In the genomic region with DNA sequence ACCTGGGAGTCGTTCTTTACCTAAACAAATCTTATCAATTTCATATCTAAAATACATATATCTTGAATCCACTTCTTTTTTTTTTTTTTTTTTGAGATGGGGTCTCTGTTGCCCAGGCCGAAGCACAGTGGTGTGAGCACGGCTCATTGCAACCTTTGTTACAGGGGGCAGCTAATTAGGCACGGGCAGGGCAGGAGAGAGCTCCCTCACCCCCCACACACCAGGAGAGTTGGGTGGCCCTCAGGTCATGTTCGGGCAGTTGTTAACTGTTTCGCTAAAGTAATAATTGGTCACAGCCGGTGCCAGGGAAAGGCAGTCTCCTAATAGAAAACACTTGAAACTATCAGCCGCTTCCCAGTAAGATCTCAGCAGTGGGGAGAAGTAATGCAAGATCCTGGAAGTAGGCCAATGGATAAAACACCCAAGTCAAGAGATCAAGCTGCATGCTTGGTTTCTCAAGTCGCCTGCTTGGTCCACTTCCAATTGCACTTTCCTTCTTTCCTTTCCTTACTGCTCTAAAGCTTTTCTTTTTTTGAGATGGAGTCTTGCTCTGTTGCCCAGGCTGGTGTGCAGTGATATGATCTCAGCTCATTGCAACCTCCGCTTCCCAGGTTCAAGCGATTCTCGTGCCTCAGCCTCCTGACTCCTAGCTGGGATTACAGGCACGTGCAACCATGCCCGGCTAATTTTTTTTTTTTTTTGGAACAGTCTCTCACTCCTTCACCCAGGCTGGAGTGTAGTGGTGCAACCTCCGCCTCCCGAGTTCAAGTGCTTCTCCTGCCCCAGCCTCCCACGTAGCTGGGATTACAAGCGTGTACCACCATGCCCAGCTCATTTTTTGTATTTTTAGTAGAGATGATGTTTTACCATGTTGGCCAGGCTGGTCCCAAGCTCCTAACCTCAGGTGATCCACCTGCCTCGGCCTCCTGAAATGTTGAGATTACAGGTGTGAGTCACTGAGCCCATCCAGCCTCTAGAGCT, we compare ENCODE assay signal across 1 cellular context.
TF ChIP-seq lines count a peak whose summit lies in the region.

No MANE protein-coding gene starts in this region.

TF ChIP-seq in WTC11, 78 proteins besides CTCF, POLR2A, EP300 and RAD21 (continued from another document):
- TF ChIP-seq, protein P1, sequence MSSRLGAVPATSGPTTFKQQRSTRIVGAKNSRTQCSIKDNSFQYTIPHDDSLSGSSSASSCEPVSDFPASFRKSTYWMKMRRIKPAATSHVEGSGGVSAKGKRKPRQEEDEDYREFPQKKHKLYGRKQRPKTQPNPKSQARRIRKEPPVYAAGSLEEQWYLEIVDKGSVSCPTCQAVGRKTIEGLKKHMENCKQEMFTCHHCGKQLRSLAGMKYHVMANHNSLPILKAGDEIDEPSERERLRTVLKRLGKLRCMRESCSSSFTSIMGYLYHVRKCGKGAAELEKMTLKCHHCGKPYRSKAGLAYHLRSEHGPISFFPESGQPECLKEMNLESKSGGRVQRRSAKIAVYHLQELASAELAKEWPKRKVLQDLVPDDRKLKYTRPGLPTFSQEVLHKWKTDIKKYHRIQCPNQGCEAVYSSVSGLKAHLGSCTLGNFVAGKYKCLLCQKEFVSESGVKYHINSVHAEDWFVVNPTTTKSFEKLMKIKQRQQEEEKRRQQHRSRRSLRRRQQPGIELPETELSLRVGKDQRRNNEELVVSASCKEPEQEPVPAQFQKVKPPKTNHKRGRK (CRISPR knock-in tag; IDR thresholded peaks at IDR 0.05; ENCODE audit: borderline replicate concordance), result no peak
- no peak for TF ChIP-seq NR1H2 (CRISPR knock-in tag; IDR thresholded peaks at IDR 0.05)
- no peak for TF ChIP-seq JUN (CRISPR knock-in tag; IDR thresholded peaks at IDR 0.05)
- TF ChIP-seq, protein P2, sequence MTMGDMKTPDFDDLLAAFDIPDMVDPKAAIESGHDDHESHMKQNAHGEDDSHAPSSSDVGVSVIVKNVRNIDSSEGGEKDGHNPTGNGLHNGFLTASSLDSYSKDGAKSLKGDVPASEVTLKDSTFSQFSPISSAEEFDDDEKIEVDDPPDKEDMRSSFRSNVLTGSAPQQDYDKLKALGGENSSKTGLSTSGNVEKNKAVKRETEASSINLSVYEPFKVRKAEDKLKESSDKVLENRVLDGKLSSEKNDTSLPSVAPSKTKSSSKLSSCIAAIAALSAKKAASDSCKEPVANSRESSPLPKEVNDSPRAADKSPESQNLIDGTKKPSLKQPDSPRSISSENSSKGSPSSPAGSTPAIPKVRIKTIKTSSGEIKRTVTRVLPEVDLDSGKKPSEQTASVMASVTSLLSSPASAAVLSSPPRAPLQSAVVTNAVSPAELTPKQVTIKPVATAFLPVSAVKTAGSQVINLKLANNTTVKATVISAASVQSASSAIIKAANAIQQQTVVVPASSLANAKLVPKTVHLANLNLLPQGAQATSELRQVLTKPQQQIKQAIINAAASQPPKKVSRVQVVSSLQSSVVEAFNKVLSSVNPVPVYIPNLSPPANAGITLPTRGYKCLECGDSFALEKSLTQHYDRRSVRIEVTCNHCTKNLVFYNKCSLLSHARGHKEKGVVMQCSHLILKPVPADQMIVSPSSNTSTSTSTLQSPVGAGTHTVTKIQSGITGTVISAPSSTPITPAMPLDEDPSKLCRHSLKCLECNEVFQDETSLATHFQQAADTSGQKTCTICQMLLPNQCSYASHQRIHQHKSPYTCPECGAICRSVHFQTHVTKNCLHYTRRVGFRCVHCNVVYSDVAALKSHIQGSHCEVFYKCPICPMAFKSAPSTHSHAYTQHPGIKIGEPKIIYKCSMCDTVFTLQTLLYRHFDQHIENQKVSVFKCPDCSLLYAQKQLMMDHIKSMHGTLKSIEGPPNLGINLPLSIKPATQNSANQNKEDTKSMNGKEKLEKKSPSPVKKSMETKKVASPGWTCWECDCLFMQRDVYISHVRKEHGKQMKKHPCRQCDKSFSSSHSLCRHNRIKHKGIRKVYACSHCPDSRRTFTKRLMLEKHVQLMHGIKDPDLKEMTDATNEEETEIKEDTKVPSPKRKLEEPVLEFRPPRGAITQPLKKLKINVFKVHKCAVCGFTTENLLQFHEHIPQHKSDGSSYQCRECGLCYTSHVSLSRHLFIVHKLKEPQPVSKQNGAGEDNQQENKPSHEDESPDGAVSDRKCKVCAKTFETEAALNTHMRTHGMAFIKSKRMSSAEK (CRISPR knock-in tag; IDR thresholded peaks at IDR 0.05; ENCODE audit: borderline replicate concordance), result no peak
- no peak for TF ChIP-seq RELA (CRISPR knock-in tag; IDR thresholded peaks at IDR 0.05; ENCODE audit: borderline replicate concordance)
- no peak for TF ChIP-seq TP53 (CRISPR knock-in tag; IDR thresholded peaks at IDR 0.05)
- TF ChIP-seq E2F1 (CRISPR knock-in tag; IDR thresholded peaks at IDR 0.05), result no peak
- TF ChIP-seq ZNF121 (CRISPR knock-in tag; IDR thresholded peaks at IDR 0.05), result 0 out of 2 replicates have a peak, but pooled peaks have one; percentile 60
TF ChIP-seq in WTC11: peak in this region for 1.
